11 cellular contexts compared by ENCODE assay signal in genomic region chr6:3208775-3209113, GRCh38. TPM values are rescaled to one million over a fixed set of nuclear protein-coding genes. Genes with fewer than 3 reads are reported as not detected.
DNase-seq lines count a peak whose midpoint lies in the region; ATAC-seq and TF ChIP-seq lines count a peak whose summit lies in the region.
"Had no signal": no experiment of that assay in that cellular context is flagged by ENCODE, and none has a peak within 500 bp of the region (broad histone marks: within the 10 kb centered on the region; RNA-seq: fewer than 3 reads in every experiment).

No MANE protein-coding gene starts in this region.

- H3K27ac Mint-ChIP-seq in endothelial cell (ENCODE audit: unreplicated experiment): peak overlapping the region; percentile 5
- no peak overlapping the region for H3K27ac Mint-ChIP-seq in activated naive CD4-positive, alpha-beta T cell treated with anti-CD3 and anti-CD28 coated beads, Interleukin-2, amount 10 ng/mL, durations not matched to agents 7 days and 5 days

- no peaks in the 10 kb centered on the region for H3K36me3 ChIP-seq in GM23248 (ENCODE audit: low read depth)
- H3K36me3 ChIP-seq in PC-3 (ENCODE audit: low read depth, low read length): no peaks in the 10 kb centered on the region
- H3K36me3 ChIP-seq in skeletal muscle tissue (ENCODE audit: control insufficient read depth in 3 of 3, insufficient read depth in 3 of 3, low read length in 3 of 3): no peaks in the 10 kb centered on the region

- no peaks in the 10 kb centered on the region for H3K79me2 ChIP-seq in GM23248 (ENCODE audit: insufficient read depth)
- no peaks in the 10 kb centered on the region for H3K79me2 ChIP-seq in PC-3 (ENCODE audit: low read length)

- POLR2A ChIA-PET in PC-3 (lab: Charles Lee; ENCODE audit: unreplicated experiment): interaction anchor here (0.6 to 1.0 kb wide), 3 partner anchors 25 to 155 kb away, joined by 3 to 9 read pairs (median 4); no protein-coding TSS in a partner anchor

- DNase-seq in GM23248: no peak
- no peak for DNase-seq in PC-3
- DNase-seq in endothelial cell (ENCODE audit: low spot score): no peak
- no peak for DNase-seq in iPS-NIHi11 (ENCODE audit: low spot score)
- DNase-seq in activated naive CD4-positive, alpha-beta T cell treated with anti-CD3 and anti-CD28 coated beads, Interleukin-2, amount 10 ng/mL, durations not matched to agents 7 days and 5 days: no peak
- DNase-seq in cortex of kidney (lab: John Stamatoyannopoulos, UW): no peak
- DNase-seq: activated CD4-positive, alpha-beta T cell treated with anti-CD3 and anti-CD28 coated beads, Interleukin-2, amount 50 U/mL, for 1 hour; foreskin melanocyte; Right ventricle myocardium superior; stimulated activated naive CD4-positive, alpha-beta T cell had no signal

- intact Hi-C loops in PC-3 (cut with micrococcal nuclease): loop anchor here (1.0 kb wide), 2 partner anchors 46 to 82 kb away; no protein-coding TSS in a partner anchor

- peak overlapping the region; percentile 98 for H3K4me2 ChIP-seq in GM23248 (ENCODE audit: unreplicated experiment)
- peak overlapping the region; percentile 74 for H3K4me2 ChIP-seq in PC-3 (ENCODE audit: low read length)

- H3K9me2 ChIP-seq in GM23248 (ENCODE audit: insufficient read depth): no peaks in the 10 kb centered on the region
- H3K9me2 ChIP-seq in PC-3 (replicated peaks; ENCODE audit: low read length): no peaks in the 10 kb centered on the region

- H3K4me3 ChIP-seq in GM23248 (peak overlapping the region; percentile 68), PC-3 (ENCODE audit: low read length) (peak overlapping the region; percentile 39), skeletal muscle tissue (ENCODE audit: low read length in 3 of 3) (peak overlapping the region in 1 of 3 donors; percentile 1)

- no TSS peak for BruUV-seq in PC-3 (replicated peaks; lab: Mats Ljungman, UMichigan)

- no peak for ATAC-seq in PC-3

- H3K9me3 Mint-ChIP-seq in endothelial cell (ENCODE audit: unreplicated experiment): no peaks in the 10 kb centered on the region
- no peaks in the 10 kb centered on the region for H3K9me3 Mint-ChIP-seq in activated naive CD4-positive, alpha-beta T cell treated with anti-CD3 and anti-CD28 coated beads, Interleukin-2, amount 10 ng/mL, durations not matched to agents 7 days and 5 days

- peak overlapping the region; percentile 16; the same call in 1 of the 2 replicates for H2AFZ ChIP-seq in GM23248
- peak overlapping the region; percentile 72 for H2AFZ ChIP-seq in PC-3 (ENCODE audit: low read length)

- H3K27me3 Mint-ChIP-seq in endothelial cell (ENCODE audit: unreplicated experiment): peaks cover 6% of the 10 kb centered on the region
- H3K27me3 Mint-ChIP-seq in activated naive CD4-positive, alpha-beta T cell treated with anti-CD3 and anti-CD28 coated beads, Interleukin-2, amount 10 ng/mL, durations not matched to agents 7 days and 5 days: peaks cover 53% of the 10 kb centered on the region

- in situ Hi-C loops in GM23248 (cut with MboI): no loop called here

- peak overlapping the region; percentile 92 for H3K9ac ChIP-seq in GM23248
- peak overlapping the region; percentile 26 for H3K9ac ChIP-seq in PC-3 (ENCODE audit: low read length)
- H3K9ac ChIP-seq in skeletal muscle tissue (ENCODE audit: low read depth in 1 of 3, low read length in 3 of 3): no peak overlapping the region

- H3K27ac ChIP-seq in GM23248 (peak overlapping the region; percentile 97), PC-3 (ENCODE audit: low read length) (peak overlapping the region; percentile 72), skeletal muscle tissue (ENCODE audit: low read depth, low read length) (peak overlapping the region; percentile 38)

- no peaks in the 10 kb centered on the region for H3K9me3 ChIP-seq in GM23248 (ENCODE audit: low read depth)
- no peaks in the 10 kb centered on the region for H3K9me3 ChIP-seq in PC-3 (ENCODE audit: low read length)
- H3K9me3 ChIP-seq in skeletal muscle tissue (ENCODE audit: control insufficient read depth in 3 of 3, low read length in 3 of 3): no peaks in the 10 kb centered on the region

- H3K4me3 Mint-ChIP-seq in endothelial cell (ENCODE audit: unreplicated experiment): no peak overlapping the region
- no peak overlapping the region for H3K4me3 Mint-ChIP-seq in activated naive CD4-positive, alpha-beta T cell treated with anti-CD3 and anti-CD28 coated beads, Interleukin-2, amount 10 ng/mL, durations not matched to agents 7 days and 5 days

- CTCF ChIA-PET in PC-3 (lab: Charles Lee): interaction anchor here (0.6 to 1.2 kb wide), 9 partner anchors 13 to 1122 kb away, joined by 3 to 14 read pairs (median 3); partner anchors contain the start of gene TUBB2A
- CTCF ChIA-PET in activated naive CD4-positive, alpha-beta T cell treated with anti-CD3 and anti-CD28 coated beads, Interleukin-2, amount 10 ng/mL, durations not matched to agents 7 days and 5 days (lab: Charles Lee): no interaction called here

- TF ChIP-seq CTCF in PC-3 (conservative IDR thresholded peaks at IDR 0.05; ENCODE audit: low read depth, low read length): no peak
- no peak for TF ChIP-seq CTCF in endothelial cell (IDR thresholded peaks at IDR 0.05; ENCODE audit: unreplicated experiment)

- no peaks in the 10 kb centered on the region for H4K20me1 ChIP-seq in GM23248 (ENCODE audit: insufficient read depth)
- no peaks in the 10 kb centered on the region for H4K20me1 ChIP-seq in PC-3 (ENCODE audit: low read length)

- H3K4me1 ChIP-seq in GM23248 (ENCODE audit: insufficient read depth): peaks cover 47% of the 10 kb centered on the region
- H3K4me1 ChIP-seq in PC-3 (ENCODE audit: insufficient read depth, low read length): peaks cover 27% of the 10 kb centered on the region
- peaks cover 4 to 11% (median 7%) of the 10 kb centered on the region in 3 donors for H3K4me1 ChIP-seq in skeletal muscle tissue (ENCODE audit: control insufficient read depth in 3 of 3, insufficient read depth in 3 of 3, low read length in 3 of 3)

- H3K36me3 Mint-ChIP-seq in endothelial cell (ENCODE audit: low read depth, unreplicated experiment): no peaks in the 10 kb centered on the region
- no peaks in the 10 kb centered on the region for H3K36me3 Mint-ChIP-seq in activated naive CD4-positive, alpha-beta T cell treated with anti-CD3 and anti-CD28 coated beads, Interleukin-2, amount 10 ng/mL, durations not matched to agents 7 days and 5 days

- H3F3A ChIP-seq in GM23248 (ENCODE audit: insufficient read depth) (peaks cover 28% of the 10 kb centered on the region), PC-3 (ENCODE audit: low read length, unreplicated experiment) (no peaks in the 10 kb centered on the region)

- H3K27me3 ChIP-seq in GM23248 (replicated peaks; ENCODE audit: insufficient read depth) (no peaks in the 10 kb centered on the region), PC-3 (ENCODE audit: low read length) (no peaks in the 10 kb centered on the region), skeletal muscle tissue (ENCODE audit: control insufficient read depth in 3 of 3, insufficient read depth in 3 of 3, low read length in 3 of 3) (peaks cover 4 to 25% (median 4%) of the 10 kb centered on the region in 3 donors)

- H3K4me1 Mint-ChIP-seq in endothelial cell (ENCODE audit: unreplicated experiment): peaks cover 10% of the 10 kb centered on the region
- H3K4me1 Mint-ChIP-seq in activated naive CD4-positive, alpha-beta T cell treated with anti-CD3 and anti-CD28 coated beads, Interleukin-2, amount 10 ng/mL, durations not matched to agents 7 days and 5 days: peaks cover 8% of the 10 kb centered on the region

- WGBS in GM23248 (ENCODE audit: low coverage in 1 of 2, low lambda C conversion rate in 2 of 2, missing lambda C conversion rate in 2 of 2), 2 experiments: 0 to 7% methylated on average over 1 of the region's 1 CpG

RNA-seq across cellular contexts. Expression of gene TUBB2B, which starts 18.7 kb away (rescaled TPM):
- 8.5 and 10.4 TPM in 2 replicates for total RNA-seq in GM23248 (2014; rRNA removed; shearing (Covaris generic))
- 8.1 and 9.0 TPM in 2 replicates for polyA plus RNA-seq in GM23248 (2016; fragmentation: Nextera tagmentation; extraction: Ambion mirVana)
- total RNA-seq in PC-3 (2014; rRNA removed) (5.1 and 6.5 TPM in 2 replicates), endothelial cell (ENCODE audit: unreplicated experiment) (93.2 TPM), skeletal muscle tissue (104 TPM)

RNA-seq across cellular contexts. Expression of gene PSMG4, which starts 50.0 kb away (rescaled TPM):
- total RNA-seq in GM23248 (2014; rRNA removed; shearing (Covaris generic)): 20.0 and 24.5 TPM in 2 replicates
- polyA plus RNA-seq in GM23248 (2016; fragmentation: Nextera tagmentation; extraction: Ambion mirVana): 46.9 and 47.1 TPM in 2 replicates
- total RNA-seq in PC-3 (2014; rRNA removed) (51.9 and 63.3 TPM in 2 replicates), endothelial cell (ENCODE audit: unreplicated experiment) (9.7 TPM), skeletal muscle tissue (16.7 TPM)

RNA-seq across cellular contexts. Expression of gene TUBB2A, which starts 51.4 kb away (rescaled TPM):
- 163 and 190 TPM in 2 replicates for total RNA-seq in GM23248 (2014; rRNA removed; shearing (Covaris generic))
- polyA plus RNA-seq in GM23248 (2016; fragmentation: Nextera tagmentation; extraction: Ambion mirVana): 190 and 195 TPM in 2 replicates
- 66.8 and 70.2 TPM in 2 replicates for total RNA-seq in PC-3 (2014; rRNA removed)
- total RNA-seq in endothelial cell (ENCODE audit: unreplicated experiment): 73.6 TPM
- total RNA-seq in skeletal muscle tissue: 59.0 TPM

Comparison
In these comparisons a context has a peak if more than half of its experiments do, and no peak if none do; other contexts are left out.
1. H3K27ac ChIP-seq: peak in every context shown above with its lines; median percentile 97 in GM23248; 72 in PC-3; 38 in skeletal muscle tissue.
2. H3K9ac ChIP-seq: peak in GM23248 (single experiment) and PC-3 (single experiment); none in skeletal muscle tissue (0 of 3).